14 cellular contexts compared by ENCODE assay signal in genomic region chr19:42942187-42942789, GRCh38. TPM values are rescaled to one million over a fixed set of nuclear protein-coding genes. Genes with fewer than 3 reads are reported as not detected.
DNase-seq lines count a peak whose midpoint lies in the region; ATAC-seq and TF ChIP-seq lines count a peak whose summit lies in the region.
"Had no signal": no experiment of that assay in that cellular context is flagged by ENCODE, and none has a peak within 500 bp of the region (broad histone marks: within the 10 kb centered on the region; RNA-seq: fewer than 3 reads in every experiment).

No MANE protein-coding gene starts in this region.

- DNase-seq in heart right ventricle (no peak), Right ventricle myocardium inferior (ENCODE audit: missing footprints) (no peak), NB4 (ENCODE audit: low read depth) (peak; percentile 1), cardiac fibroblast (ENCODE audit: low read depth in 2 of 2) (peak; percentile 18 to 42), upper lobe of right lung (no peak), progenitor cell of endocrine pancreas (ENCODE audit: low spot score, unreplicated experiment) (no peak)
- no peak for DNase-seq in activated effector memory CD4-positive, alpha-beta T cell treated with anti-CD3 and anti-CD28 coated beads, Interleukin-2, amount 50 U/mL, for 16 hours
- DNase-seq in activated naive CD4-positive, alpha-beta T cell (lab: John Stamatoyannopoulos, UW), result no peak
- DNase-seq: COR-L47; head of caudate nucleus; NCI-H1092; SIG-M5; stimulated activated naive CD8-positive, alpha-beta T cell treated with anti-CD3 and anti-CD28 coated beads, Interleukin-15, amount 100 ng/mL, for 72 hours had no signal

- no peaks in the 10 kb centered on the region for H3K27me3 Mint-ChIP-seq in progenitor cell of endocrine pancreas

- H3K4me1 ChIP-seq in heart right ventricle (no peaks in the 10 kb centered on the region), upper lobe of right lung (no peaks in the 10 kb centered on the region)

- no peak for TF ChIP-seq POLR2A in NB4 (IDR thresholded peaks at IDR 0.05; ENCODE audit: extremely low read depth, insufficient read length)

- peak in 7 of 9 donors; percentile 34 to 56 (median 42) for TF ChIP-seq CTCF in heart right ventricle (IDR thresholded peaks at IDR 0.05)
- peak; percentile 35 for TF ChIP-seq CTCF in NB4 (IDR thresholded peaks at IDR 0.05; ENCODE audit: low read depth, low read length)
- peak; percentile 72 for TF ChIP-seq CTCF in cardiac fibroblast (IDR thresholded peaks at IDR 0.05; ENCODE audit: low read depth, low read length)
- TF ChIP-seq CTCF in upper lobe of right lung (IDR thresholded peaks at IDR 0.05), result peak; percentile 42
- no peak for TF ChIP-seq CTCF in progenitor cell of endocrine pancreas (IDR thresholded peaks at IDR 0.05; ENCODE audit: unreplicated experiment)

- H3K27ac ChIP-seq in heart right ventricle (no peak overlapping the region), upper lobe of right lung (no peak overlapping the region)

- H3K4me3 Mint-ChIP-seq in progenitor cell of endocrine pancreas (ENCODE audit: low read depth), result no peak overlapping the region
- H3K4me3 Mint-ChIP-seq: stimulated activated naive CD8-positive, alpha-beta T cell treated with anti-CD3 and anti-CD28 coated beads, Interleukin-15, amount 100 ng/mL, for 72 hours had no signal

- ATAC-seq in heart right ventricle (no peak), Right ventricle myocardium inferior (no peak), upper lobe of right lung (no peak)
- ATAC-seq: stimulated activated naive CD8-positive, alpha-beta T cell treated with anti-CD3 and anti-CD28 coated beads, Interleukin-15, amount 100 ng/mL, for 72 hours had no signal

- peaks cover 62% of the 10 kb centered on the region for H3K9me3 Mint-ChIP-seq in progenitor cell of endocrine pancreas (ENCODE audit: low read depth)
- H3K9me3 Mint-ChIP-seq: stimulated activated naive CD8-positive, alpha-beta T cell treated with anti-CD3 and anti-CD28 coated beads, Interleukin-15, amount 100 ng/mL, for 72 hours had no signal

- no peaks in the 10 kb centered on the region for H3K36me3 Mint-ChIP-seq in progenitor cell of endocrine pancreas (ENCODE audit: insufficient read depth)

- H3K4me1 Mint-ChIP-seq in progenitor cell of endocrine pancreas (ENCODE audit: low read depth), result no peaks in the 10 kb centered on the region
- H3K4me1 Mint-ChIP-seq: stimulated activated naive CD8-positive, alpha-beta T cell treated with anti-CD3 and anti-CD28 coated beads, Interleukin-15, amount 100 ng/mL, for 72 hours had no signal

- H3K27me3 ChIP-seq in heart right ventricle (peaks cover 0 to 14% (median 0%) of the 10 kb centered on the region in 7 donors), upper lobe of right lung (peaks cover 11% of the 10 kb centered on the region)

- H3K9me3 ChIP-seq in heart right ventricle (no peaks in the 10 kb centered on the region), upper lobe of right lung (no peaks in the 10 kb centered on the region)

- intact Hi-C loops in heart right ventricle (cut with DNase I) (no loop called here), Right ventricle myocardium inferior (cut with DNase I) (no loop called here), upper lobe of right lung (cut with DNase I) (no loop called here)

- H3K27ac Mint-ChIP-seq in progenitor cell of endocrine pancreas, result no peak overlapping the region
- H3K27ac Mint-ChIP-seq: stimulated activated naive CD8-positive, alpha-beta T cell treated with anti-CD3 and anti-CD28 coated beads, Interleukin-15, amount 100 ng/mL, for 72 hours had no signal

- H3K36me3 ChIP-seq in heart right ventricle (no peaks in the 10 kb centered on the region), upper lobe of right lung (no peaks in the 10 kb centered on the region)

- 29 to 35% methylated on average over 13 of the region's 13 CpGs for WGBS in heart right ventricle, 2 donors

- H3K4me3 ChIP-seq in heart right ventricle (no peak overlapping the region), NB4 (ENCODE audit: low read depth, low read length) (no peak overlapping the region), cardiac fibroblast (replicated peaks in 1 of 2; ENCODE audit: low read depth in 2 of 2, low read length in 2 of 2) (no peak overlapping the region), upper lobe of right lung (no peak overlapping the region)

RNA-seq across cellular contexts. Expression of gene PSG7, which starts 5.3 kb away (rescaled TPM):
- not detected for total RNA-seq in heart right ventricle
- polyA plus RNA-seq in heart right ventricle, result not detected
- total RNA-seq in Right ventricle myocardium inferior, result not detected
- not detected for total RNA-seq in upper lobe of right lung
- not detected in 2 replicates for total RNA-seq in progenitor cell of endocrine pancreas
- total RNA-seq: cardiac septum had no signal

RNA-seq across cellular contexts. Expression of gene PSG6, which starts 24.6 kb away (rescaled TPM):
- not detected for total RNA-seq in heart right ventricle
- polyA plus RNA-seq in heart right ventricle, result not detected
- not detected for total RNA-seq in Right ventricle myocardium inferior
- total RNA-seq in upper lobe of right lung, result not detected
- not detected in 2 replicates for total RNA-seq in progenitor cell of endocrine pancreas
- total RNA-seq: cardiac septum had no signal

Comparison
In these comparisons a context has a peak if more than half of its experiments do, and no peak if none do; other contexts are left out.
1. DNase-seq: peak in NB4 (single experiment) and cardiac fibroblast (2 of 2); none in heart right ventricle (0 of 2), Right ventricle myocardium inferior (single experiment), upper lobe of right lung (single experiment), activated effector memory CD4-positive, alpha-beta T cell treated with anti-CD3 and anti-CD28 coated beads, Interleukin-2, amount 50 U/mL, for 16 hours (single experiment), activated naive CD4-positive, alpha-beta T cell (0 of 4) and progenitor cell of endocrine pancreas (single experiment).